Comparison of ENCODE assay signal across 1 cellular context in genomic region chr5:92944903-92945629, GRCh38.
TF ChIP-seq lines count a peak whose summit lies in the region.

No MANE protein-coding gene starts in this region.

TF ChIP-seq in HepG2, 621 proteins besides CTCF, POLR2A, EP300 and RAD21 (continued from another document and continues in another):
- TF ChIP-seq, protein P1, sequence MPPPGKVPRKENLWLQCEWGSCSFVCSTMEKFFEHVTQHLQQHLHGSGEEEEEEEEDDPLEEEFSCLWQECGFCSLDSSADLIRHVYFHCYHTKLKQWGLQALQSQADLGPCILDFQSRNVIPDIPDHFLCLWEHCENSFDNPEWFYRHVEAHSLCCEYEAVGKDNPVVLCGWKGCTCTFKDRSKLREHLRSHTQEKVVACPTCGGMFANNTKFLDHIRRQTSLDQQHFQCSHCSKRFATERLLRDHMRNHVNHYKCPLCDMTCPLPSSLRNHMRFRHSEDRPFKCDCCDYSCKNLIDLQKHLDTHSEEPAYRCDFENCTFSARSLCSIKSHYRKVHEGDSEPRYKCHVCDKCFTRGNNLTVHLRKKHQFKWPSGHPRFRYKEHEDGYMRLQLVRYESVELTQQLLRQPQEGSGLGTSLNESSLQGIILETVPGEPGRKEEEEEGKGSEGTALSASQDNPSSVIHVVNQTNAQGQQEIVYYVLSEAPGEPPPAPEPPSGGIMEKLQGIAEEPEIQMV (CRISPR knock-in tag; IDR thresholded peaks at IDR 0.05; ENCODE audit: low read depth) = no peak
- no peak for TF ChIP-seq ESRRA (CRISPR knock-in tag; IDR thresholded peaks at IDR 0.05; ENCODE audit: low read depth)
- no peak for TF ChIP-seq ZNF720 (CRISPR knock-in tag; IDR thresholded peaks at IDR 0.05)
- 0 out of 2 replicates have a peak, but pooled peaks have one; percentile 46 for TF ChIP-seq ZNF816 (CRISPR knock-in tag; IDR thresholded peaks at IDR 0.05; ENCODE audit: borderline replicate concordance)
- no peak for TF ChIP-seq NONO (IDR thresholded peaks at IDR 0.05)
- TF ChIP-seq NONO (CRISPR knock-in tag; conservative IDR thresholded peaks at IDR 0.05) = peak; percentile 17
- TF ChIP-seq ZNF251 (CRISPR knock-in tag; IDR thresholded peaks at IDR 0.05) = no peak
- peak; percentile 81; the same call in 1 of the 2 replicates for TF ChIP-seq JUNB (CRISPR knock-in tag; IDR thresholded peaks at IDR 0.05; ENCODE audit: borderline replicate concordance)
- TF ChIP-seq, protein P2, sequence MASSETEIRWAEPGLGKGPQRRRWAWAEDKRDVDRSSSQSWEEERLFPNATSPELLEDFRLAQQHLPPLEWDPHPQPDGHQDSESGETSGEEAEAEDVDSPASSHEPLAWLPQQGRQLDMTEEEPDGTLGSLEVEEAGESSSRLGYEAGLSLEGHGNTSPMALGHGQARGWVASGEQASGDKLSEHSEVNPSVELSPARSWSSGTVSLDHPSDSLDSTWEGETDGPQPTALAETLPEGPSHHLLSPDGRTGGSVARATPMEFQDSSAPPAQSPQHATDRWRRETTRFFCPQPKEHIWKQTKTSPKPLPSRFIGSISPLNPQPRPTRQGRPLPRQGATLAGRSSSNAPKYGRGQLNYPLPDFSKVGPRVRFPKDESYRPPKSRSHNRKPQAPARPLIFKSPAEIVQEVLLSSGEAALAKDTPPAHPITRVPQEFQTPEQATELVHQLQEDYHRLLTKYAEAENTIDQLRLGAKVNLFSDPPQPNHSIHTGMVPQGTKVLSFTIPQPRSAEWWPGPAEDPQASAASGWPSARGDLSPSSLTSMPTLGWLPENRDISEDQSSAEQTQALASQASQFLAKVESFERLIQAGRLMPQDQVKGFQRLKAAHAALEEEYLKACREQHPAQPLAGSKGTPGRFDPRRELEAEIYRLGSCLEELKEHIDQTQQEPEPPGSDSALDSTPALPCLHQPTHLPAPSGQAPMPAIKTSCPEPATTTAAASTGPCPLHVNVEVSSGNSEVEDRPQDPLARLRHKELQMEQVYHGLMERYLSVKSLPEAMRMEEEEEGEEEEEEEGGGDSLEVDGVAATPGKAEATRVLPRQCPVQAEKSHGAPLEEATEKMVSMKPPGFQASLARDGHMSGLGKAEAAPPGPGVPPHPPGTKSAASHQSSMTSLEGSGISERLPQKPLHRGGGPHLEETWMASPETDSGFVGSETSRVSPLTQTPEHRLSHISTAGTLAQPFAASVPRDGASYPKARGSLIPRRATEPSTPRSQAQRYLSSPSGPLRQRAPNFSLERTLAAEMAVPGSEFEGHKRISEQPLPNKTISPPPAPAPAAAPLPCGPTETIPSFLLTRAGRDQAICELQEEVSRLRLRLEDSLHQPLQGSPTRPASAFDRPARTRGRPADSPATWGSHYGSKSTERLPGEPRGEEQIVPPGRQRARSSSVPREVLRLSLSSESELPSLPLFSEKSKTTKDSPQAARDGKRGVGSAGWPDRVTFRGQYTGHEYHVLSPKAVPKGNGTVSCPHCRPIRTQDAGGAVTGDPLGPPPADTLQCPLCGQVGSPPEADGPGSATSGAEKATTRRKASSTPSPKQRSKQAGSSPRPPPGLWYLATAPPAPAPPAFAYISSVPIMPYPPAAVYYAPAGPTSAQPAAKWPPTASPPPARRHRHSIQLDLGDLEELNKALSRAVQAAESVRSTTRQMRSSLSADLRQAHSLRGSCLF (CRISPR knock-in tag; IDR thresholded peaks at IDR 0.05; ENCODE audit: borderline replicate concordance) = no peak
- TF ChIP-seq ZNF432 (CRISPR knock-in tag; IDR thresholded peaks at IDR 0.05; ENCODE audit: borderline replicate concordance) = no peak
- peak; percentile 98 for TF ChIP-seq ISL2 (CRISPR knock-in tag; IDR thresholded peaks at IDR 0.05)
- no peak for TF ChIP-seq HMGA1 (CRISPR knock-in tag; conservative IDR thresholded peaks at IDR 0.05)
- no peak; the same call in 1 of the 2 replicates for TF ChIP-seq ZMYM4 (CRISPR knock-in tag; IDR thresholded peaks at IDR 0.05)
- TF ChIP-seq TRIM22 (IDR thresholded peaks at IDR 0.05) = no peak
- TF ChIP-seq ZNF674 (CRISPR knock-in tag; IDR thresholded peaks at IDR 0.05; ENCODE audit: low read depth) = no peak
- TF ChIP-seq GFI1 (CRISPR knock-in tag; IDR thresholded peaks at IDR 0.05; ENCODE audit: borderline replicate concordance) = no peak
- TF ChIP-seq SNAI1 (CRISPR knock-in tag; IDR thresholded peaks at IDR 0.05; ENCODE audit: borderline replicate concordance) = no peak
- no peak for TF ChIP-seq KLF12 (CRISPR knock-in tag; IDR thresholded peaks at IDR 0.05; ENCODE audit: borderline replicate concordance)
- TF ChIP-seq, protein P3, sequence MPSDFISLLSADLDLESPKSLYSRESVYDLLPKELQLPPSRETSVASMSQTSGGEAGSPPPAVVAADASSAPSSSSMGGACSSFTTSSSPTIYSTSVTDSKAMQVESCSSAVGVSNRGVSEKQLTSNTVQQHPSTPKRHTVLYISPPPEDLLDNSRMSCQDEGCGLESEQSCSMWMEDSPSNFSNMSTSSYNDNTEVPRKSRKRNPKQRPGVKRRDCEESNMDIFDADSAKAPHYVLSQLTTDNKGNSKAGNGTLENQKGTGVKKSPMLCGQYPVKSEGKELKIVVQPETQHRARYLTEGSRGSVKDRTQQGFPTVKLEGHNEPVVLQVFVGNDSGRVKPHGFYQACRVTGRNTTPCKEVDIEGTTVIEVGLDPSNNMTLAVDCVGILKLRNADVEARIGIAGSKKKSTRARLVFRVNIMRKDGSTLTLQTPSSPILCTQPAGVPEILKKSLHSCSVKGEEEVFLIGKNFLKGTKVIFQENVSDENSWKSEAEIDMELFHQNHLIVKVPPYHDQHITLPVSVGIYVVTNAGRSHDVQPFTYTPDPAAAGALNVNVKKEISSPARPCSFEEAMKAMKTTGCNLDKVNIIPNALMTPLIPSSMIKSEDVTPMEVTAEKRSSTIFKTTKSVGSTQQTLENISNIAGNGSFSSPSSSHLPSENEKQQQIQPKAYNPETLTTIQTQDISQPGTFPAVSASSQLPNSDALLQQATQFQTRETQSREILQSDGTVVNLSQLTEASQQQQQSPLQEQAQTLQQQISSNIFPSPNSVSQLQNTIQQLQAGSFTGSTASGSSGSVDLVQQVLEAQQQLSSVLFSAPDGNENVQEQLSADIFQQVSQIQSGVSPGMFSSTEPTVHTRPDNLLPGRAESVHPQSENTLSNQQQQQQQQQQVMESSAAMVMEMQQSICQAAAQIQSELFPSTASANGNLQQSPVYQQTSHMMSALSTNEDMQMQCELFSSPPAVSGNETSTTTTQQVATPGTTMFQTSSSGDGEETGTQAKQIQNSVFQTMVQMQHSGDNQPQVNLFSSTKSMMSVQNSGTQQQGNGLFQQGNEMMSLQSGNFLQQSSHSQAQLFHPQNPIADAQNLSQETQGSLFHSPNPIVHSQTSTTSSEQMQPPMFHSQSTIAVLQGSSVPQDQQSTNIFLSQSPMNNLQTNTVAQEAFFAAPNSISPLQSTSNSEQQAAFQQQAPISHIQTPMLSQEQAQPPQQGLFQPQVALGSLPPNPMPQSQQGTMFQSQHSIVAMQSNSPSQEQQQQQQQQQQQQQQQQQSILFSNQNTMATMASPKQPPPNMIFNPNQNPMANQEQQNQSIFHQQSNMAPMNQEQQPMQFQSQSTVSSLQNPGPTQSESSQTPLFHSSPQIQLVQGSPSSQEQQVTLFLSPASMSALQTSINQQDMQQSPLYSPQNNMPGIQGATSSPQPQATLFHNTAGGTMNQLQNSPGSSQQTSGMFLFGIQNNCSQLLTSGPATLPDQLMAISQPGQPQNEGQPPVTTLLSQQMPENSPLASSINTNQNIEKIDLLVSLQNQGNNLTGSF (CRISPR knock-in tag; IDR thresholded peaks at IDR 0.05) = no peak
- TF ChIP-seq ZNF460 (CRISPR knock-in tag; IDR thresholded peaks at IDR 0.05; ENCODE audit: borderline replicate concordance) = no peak
- TF ChIP-seq SKI (IDR thresholded peaks at IDR 0.05; ENCODE audit: partially characterized antibody) = no peak
- TF ChIP-seq TSC22D2 (CRISPR knock-in tag; IDR thresholded peaks at IDR 0.05; ENCODE audit: borderline replicate concordance) = no peak
- TF ChIP-seq, protein P4, sequence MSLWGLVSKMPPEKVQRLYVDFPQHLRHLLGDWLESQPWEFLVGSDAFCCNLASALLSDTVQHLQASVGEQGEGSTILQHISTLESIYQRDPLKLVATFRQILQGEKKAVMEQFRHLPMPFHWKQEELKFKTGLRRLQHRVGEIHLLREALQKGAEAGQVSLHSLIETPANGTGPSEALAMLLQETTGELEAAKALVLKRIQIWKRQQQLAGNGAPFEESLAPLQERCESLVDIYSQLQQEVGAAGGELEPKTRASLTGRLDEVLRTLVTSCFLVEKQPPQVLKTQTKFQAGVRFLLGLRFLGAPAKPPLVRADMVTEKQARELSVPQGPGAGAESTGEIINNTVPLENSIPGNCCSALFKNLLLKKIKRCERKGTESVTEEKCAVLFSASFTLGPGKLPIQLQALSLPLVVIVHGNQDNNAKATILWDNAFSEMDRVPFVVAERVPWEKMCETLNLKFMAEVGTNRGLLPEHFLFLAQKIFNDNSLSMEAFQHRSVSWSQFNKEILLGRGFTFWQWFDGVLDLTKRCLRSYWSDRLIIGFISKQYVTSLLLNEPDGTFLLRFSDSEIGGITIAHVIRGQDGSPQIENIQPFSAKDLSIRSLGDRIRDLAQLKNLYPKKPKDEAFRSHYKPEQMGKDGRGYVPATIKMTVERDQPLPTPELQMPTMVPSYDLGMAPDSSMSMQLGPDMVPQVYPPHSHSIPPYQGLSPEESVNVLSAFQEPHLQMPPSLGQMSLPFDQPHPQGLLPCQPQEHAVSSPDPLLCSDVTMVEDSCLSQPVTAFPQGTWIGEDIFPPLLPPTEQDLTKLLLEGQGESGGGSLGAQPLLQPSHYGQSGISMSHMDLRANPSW (CRISPR knock-in tag; IDR thresholded peaks at IDR 0.05; ENCODE audit: borderline replicate concordance) = no peak
- no peak for TF ChIP-seq NFIB (CRISPR knock-in tag; IDR thresholded peaks at IDR 0.05; ENCODE audit: borderline replicate concordance)
- TF ChIP-seq ZNF441 (CRISPR knock-in tag; IDR thresholded peaks at IDR 0.05; ENCODE audit: borderline replicate concordance) = no peak
- no peak for TF ChIP-seq KMT2A (CRISPR knock-in tag; IDR thresholded peaks at IDR 0.05)
- TF ChIP-seq ZNF101 (CRISPR knock-in tag; IDR thresholded peaks at IDR 0.05; ENCODE audit: borderline replicate concordance, low read depth) = no peak
- peak; percentile 45; the same call in 1 of the 2 replicates for TF ChIP-seq SMAD3 (CRISPR knock-in tag; IDR thresholded peaks at IDR 0.05)
- TF ChIP-seq, protein P5, sequence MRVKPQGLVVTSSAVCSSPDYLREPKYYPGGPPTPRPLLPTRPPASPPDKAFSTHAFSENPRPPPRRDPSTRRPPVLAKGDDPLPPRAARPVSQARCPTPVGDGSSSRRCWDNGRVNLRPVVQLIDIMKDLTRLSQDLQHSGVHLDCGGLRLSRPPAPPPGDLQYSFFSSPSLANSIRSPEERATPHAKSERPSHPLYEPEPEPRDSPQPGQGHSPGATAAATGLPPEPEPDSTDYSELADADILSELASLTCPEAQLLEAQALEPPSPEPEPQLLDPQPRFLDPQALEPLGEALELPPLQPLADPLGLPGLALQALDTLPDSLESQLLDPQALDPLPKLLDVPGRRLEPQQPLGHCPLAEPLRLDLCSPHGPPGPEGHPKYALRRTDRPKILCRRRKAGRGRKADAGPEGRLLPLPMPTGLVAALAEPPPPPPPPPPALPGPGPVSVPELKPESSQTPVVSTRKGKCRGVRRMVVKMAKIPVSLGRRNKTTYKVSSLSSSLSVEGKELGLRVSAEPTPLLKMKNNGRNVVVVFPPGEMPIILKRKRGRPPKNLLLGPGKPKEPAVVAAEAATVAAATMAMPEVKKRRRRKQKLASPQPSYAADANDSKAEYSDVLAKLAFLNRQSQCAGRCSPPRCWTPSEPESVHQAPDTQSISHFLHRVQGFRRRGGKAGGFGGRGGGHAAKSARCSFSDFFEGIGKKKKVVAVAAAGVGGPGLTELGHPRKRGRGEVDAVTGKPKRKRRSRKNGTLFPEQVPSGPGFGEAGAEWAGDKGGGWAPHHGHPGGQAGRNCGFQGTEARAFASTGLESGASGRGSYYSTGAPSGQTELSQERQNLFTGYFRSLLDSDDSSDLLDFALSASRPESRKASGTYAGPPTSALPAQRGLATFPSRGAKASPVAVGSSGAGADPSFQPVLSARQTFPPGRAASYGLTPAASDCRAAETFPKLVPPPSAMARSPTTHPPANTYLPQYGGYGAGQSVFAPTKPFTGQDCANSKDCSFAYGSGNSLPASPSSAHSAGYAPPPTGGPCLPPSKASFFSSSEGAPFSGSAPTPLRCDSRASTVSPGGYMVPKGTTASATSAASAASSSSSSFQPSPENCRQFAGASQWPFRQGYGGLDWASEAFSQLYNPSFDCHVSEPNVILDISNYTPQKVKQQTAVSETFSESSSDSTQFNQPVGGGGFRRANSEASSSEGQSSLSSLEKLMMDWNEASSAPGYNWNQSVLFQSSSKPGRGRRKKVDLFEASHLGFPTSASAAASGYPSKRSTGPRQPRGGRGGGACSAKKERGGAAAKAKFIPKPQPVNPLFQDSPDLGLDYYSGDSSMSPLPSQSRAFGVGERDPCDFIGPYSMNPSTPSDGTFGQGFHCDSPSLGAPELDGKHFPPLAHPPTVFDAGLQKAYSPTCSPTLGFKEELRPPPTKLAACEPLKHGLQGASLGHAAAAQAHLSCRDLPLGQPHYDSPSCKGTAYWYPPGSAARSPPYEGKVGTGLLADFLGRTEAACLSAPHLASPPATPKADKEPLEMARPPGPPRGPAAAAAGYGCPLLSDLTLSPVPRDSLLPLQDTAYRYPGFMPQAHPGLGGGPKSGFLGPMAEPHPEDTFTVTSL (CRISPR knock-in tag; IDR thresholded peaks at IDR 0.05; ENCODE audit: borderline replicate concordance) = peak; percentile 91; the same call in 1 of the 2 replicates
- TF ChIP-seq, protein P6, sequence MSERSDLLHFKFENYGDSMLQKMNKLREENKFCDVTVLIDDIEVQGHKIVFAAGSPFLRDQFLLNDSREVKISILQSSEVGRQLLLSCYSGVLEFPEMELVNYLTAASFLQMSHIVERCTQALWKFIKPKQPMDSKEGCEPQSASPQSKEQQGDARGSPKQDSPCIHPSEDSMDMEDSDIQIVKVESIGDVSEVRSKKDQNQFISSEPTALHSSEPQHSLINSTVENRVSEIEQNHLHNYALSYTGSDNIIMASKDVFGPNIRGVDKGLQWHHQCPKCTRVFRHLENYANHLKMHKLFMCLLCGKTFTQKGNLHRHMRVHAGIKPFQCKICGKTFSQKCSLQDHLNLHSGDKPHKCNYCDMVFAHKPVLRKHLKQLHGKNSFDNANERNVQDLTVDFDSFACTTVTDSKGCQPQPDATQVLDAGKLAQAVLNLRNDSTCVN (CRISPR knock-in tag; IDR thresholded peaks at IDR 0.05; ENCODE audit: borderline replicate concordance) = no peak
